ENCODE assay signal across 23 cellular contexts in genomic region chr2:71922091-71922490, GRCh38.
DNase-seq lines count a peak whose midpoint lies in the region; ATAC-seq and TF ChIP-seq lines count a peak whose summit lies in the region.
"Had no signal": no experiment of that assay in that cellular context is flagged by ENCODE, and none has a peak within 500 bp of the region (broad histone marks: within the 10 kb centered on the region; RNA-seq: fewer than 3 reads in every experiment).

No MANE protein-coding gene starts in this region.

- H3K27ac Mint-ChIP-seq in activated CD4-positive, alpha-beta T cell treated with anti-CD3 and anti-CD28 coated beads, Interleukin-2, amount 10 ng/mL, durations not matched to agents 24 days and 14 days: no peak overlapping the region
- H3K27ac Mint-ChIP-seq: CD4-positive, alpha-beta memory T cell had no signal

- peaks cover 6% of the 10 kb centered on the region for H3K27me3 Mint-ChIP-seq in activated CD4-positive, alpha-beta T cell treated with anti-CD3 and anti-CD28 coated beads, Interleukin-2, amount 10 ng/mL, durations not matched to agents 24 days and 14 days

- CTCF ChIA-PET in HEK293T (lab: Yijun Ruan, JAX): interaction anchor here (0.8 to 4.8 kb wide), 2 partner anchors 12 to 228 kb away, joined by 3 to 46 read pairs; no protein-coding TSS in a partner anchor

- H3K4me3 Mint-ChIP-seq in activated CD4-positive, alpha-beta T cell treated with anti-CD3 and anti-CD28 coated beads, Interleukin-2, amount 10 ng/mL, durations not matched to agents 24 days and 14 days: no peak overlapping the region

- POLR2A ChIA-PET in HEK293T (lab: Yijun Ruan, JAX): no interaction called here

- TF ChIP-seq CTCF in upper lobe of right lung (IDR thresholded peaks at IDR 0.05): no peak

- peaks cover 5% of the 10 kb centered on the region for H3K9me3 ChIP-seq in upper lobe of right lung
- H3K9me3 ChIP-seq: Peyer's patch had no signal

- H3K4me1 Mint-ChIP-seq in activated CD4-positive, alpha-beta T cell treated with anti-CD3 and anti-CD28 coated beads, Interleukin-2, amount 10 ng/mL, durations not matched to agents 24 days and 14 days: no peaks in the 10 kb centered on the region

- DNase-seq in activated CD4-positive, alpha-beta T cell treated with anti-CD3 and anti-CD28 coated beads, Interleukin-2, amount 10 ng/mL, durations not matched to agents 24 days and 14 days: peak; percentile 45
- no peak for DNase-seq in activated CD4-positive, alpha-beta T cell treated with anti-CD3 and anti-CD28 coated beads for 4 hours
- DNase-seq in H7 (peak; percentile 9), iPS-NIHi7 (ENCODE audit: extremely low spot score) (peak; percentile 7), upper lobe of right lung (peak; percentile 27), HEK293T (ENCODE audit: extremely low spot score) (no peak), NCI-H1417 treated with DMSO at 0.1 percent for 48 hours (lab: John Stamatoyannopoulos, UW) (no peak)
- DNase-seq: ACHN; CD4-positive, alpha-beta memory T cell; DMS 273 treated with DMSO at 0.1 percent for 48 hours; DMS79 treated with DMSO at 0.1 percent for 48 hours; GOT3; KG1; NCI-H1092 treated with DMSO at 0.1 percent for 48 hours; NCI-H146; NCI-H2029 treated with DMSO at 0.1 percent for 48 hours; NCI-H226; NCI-H524; NCI-H82; Peyer's patch had no signal

- H3K36me3 Mint-ChIP-seq in activated CD4-positive, alpha-beta T cell treated with anti-CD3 and anti-CD28 coated beads, Interleukin-2, amount 10 ng/mL, durations not matched to agents 24 days and 14 days (ENCODE audit: low read depth): no peaks in the 10 kb centered on the region
- H3K36me3 Mint-ChIP-seq: CD4-positive, alpha-beta memory T cell had no signal

- H3K4me1 ChIP-seq in upper lobe of right lung: no peaks in the 10 kb centered on the region

- no peak overlapping the region for H3K4me3 ChIP-seq in H7 (ENCODE audit: insufficient read depth, low read depth, low read length)
- H3K4me3 ChIP-seq in upper lobe of right lung: no peak overlapping the region
- H3K4me3 ChIP-seq: BLaER1 treated with 17β-estradiol and CSF1 and Interleukin-3, amounts not matched to agents 10 nM and 100 nM; Peyer's patch had no signal

- H3K36me3 ChIP-seq in H7 (replicated peaks; ENCODE audit: control insufficient read depth, insufficient read depth, low read length) (no peaks in the 10 kb centered on the region), upper lobe of right lung (no peaks in the 10 kb centered on the region)
- H3K36me3 ChIP-seq: BLaER1 treated with 17β-estradiol and CSF1 and Interleukin-3, amounts not matched to agents 10 nM and 100 nM; Peyer's patch had no signal

- H3K27ac ChIP-seq in upper lobe of right lung: no peak overlapping the region
- H3K27ac ChIP-seq: 22Rv1; BLaER1 treated with 17β-estradiol and CSF1 and Interleukin-3, amounts not matched to agents 10 nM and 100 nM; Peyer's patch had no signal

- no peaks in the 10 kb centered on the region for H3K27me3 ChIP-seq in H7 (ENCODE audit: control insufficient read depth, insufficient read depth, low read length)
- no peaks in the 10 kb centered on the region for H3K27me3 ChIP-seq in upper lobe of right lung
- H3K27me3 ChIP-seq: BLaER1 treated with 17β-estradiol and CSF1 and Interleukin-3, amounts not matched to agents 10 nM and 100 nM; Peyer's patch had no signal

- H3K9me3 Mint-ChIP-seq in activated CD4-positive, alpha-beta T cell treated with anti-CD3 and anti-CD28 coated beads, Interleukin-2, amount 10 ng/mL, durations not matched to agents 24 days and 14 days: no peaks in the 10 kb centered on the region

- intact Hi-C loops in activated CD4-positive, alpha-beta T cell treated with anti-CD3 and anti-CD28 coated beads, Interleukin-2, amount 10 ng/mL, durations not matched to agents 24 days and 14 days (cut with micrococcal nuclease): no loop called here
- intact Hi-C loops in upper lobe of right lung (cut with DNase I): loop anchor here (5.0 to 10.0 kb wide), 2 partner anchors 223 to 660 kb away; partner anchors contain the start of gene CYP26B1

- ATAC-seq in upper lobe of right lung: no peak
- no peak for ATAC-seq in GM21737 (IDR thresholded peaks at IDR 0.05; ENCODE audit: unreplicated experiment)

TF ChIP-seq in HEK293T, 16 proteins besides CTCF, POLR2A, EP300 and RAD21:
- no peak for TF ChIP-seq NFRKB (IDR thresholded peaks at IDR 0.05)
- TF ChIP-seq FOXM1 (IDR thresholded peaks at IDR 0.05; ENCODE audit: borderline replicate concordance): no peak
- TF ChIP-seq ARNT (IDR thresholded peaks at IDR 0.05): no peak
- no peak for TF ChIP-seq SUZ12 (IDR thresholded peaks at IDR 0.05)
- TF ChIP-seq SP1 (IDR thresholded peaks at IDR 0.05): no peak
- no peak for TF ChIP-seq ELF4 (IDR thresholded peaks at IDR 0.05)
- no peak for TF ChIP-seq CTBP1 (IDR thresholded peaks at IDR 0.05; ENCODE audit: borderline replicate concordance)
- no peak for TF ChIP-seq HDGF (IDR thresholded peaks at IDR 0.05; ENCODE audit: borderline replicate concordance)
- TF ChIP-seq PKNOX1 (IDR thresholded peaks at IDR 0.05): no peak
- no peak for TF ChIP-seq FOXK2 (IDR thresholded peaks at IDR 0.05)
- no peak for TF ChIP-seq TARDBP (IDR thresholded peaks at IDR 0.05)
- no peak for TF ChIP-seq L3MBTL2 (conservative IDR thresholded peaks at IDR 0.05)
- TF ChIP-seq LEF1 (IDR thresholded peaks at IDR 0.05; ENCODE audit: borderline replicate concordance): no peak
- TF ChIP-seq BHLHE40 (IDR thresholded peaks at IDR 0.05; ENCODE audit: borderline replicate concordance): no peak
- TF ChIP-seq FOXA1 (IDR thresholded peaks at IDR 0.05): no peak
- no peak for TF ChIP-seq ZNF384 (IDR thresholded peaks at IDR 0.05)

Comparison
In these comparisons a context has a peak if more than half of its experiments do, and no peak if none do; other contexts are left out.
1. DNase-seq: peak in activated CD4-positive, alpha-beta T cell treated with anti-CD3 and anti-CD28 coated beads, Interleukin-2, amount 10 ng/mL, durations not matched to agents 24 days and 14 days (single experiment), H7 (single experiment), iPS-NIHi7 (single experiment) and upper lobe of right lung (single experiment); none in activated CD4-positive, alpha-beta T cell treated with anti-CD3 and anti-CD28 coated beads for 4 hours (0 of 2), HEK293T (single experiment) and NCI-H1417 treated with DMSO at 0.1 percent for 48 hours (single experiment).